Comparison of ENCODE assay signal across 18 cellular contexts in genomic region chr22:19832476-19833108, GRCh38. TPM values are rescaled to one million over a fixed set of nuclear protein-coding genes. Genes with fewer than 3 reads are reported as not detected.
DNase-seq lines count a peak whose midpoint lies in the region; TF ChIP-seq lines count a peak whose summit lies in the region.
"Had no signal": no experiment of that assay in that cellular context is flagged by ENCODE, and none has a peak within 500 bp of the region (broad histone marks: within the 10 kb centered on the region; RNA-seq: fewer than 3 reads in every experiment).

No MANE protein-coding gene starts in this region.

- peak overlapping the region; percentile 0; the same call in 1 of the 2 replicates for H3K4me2 ChIP-seq in OCI-LY1 (ENCODE audit: low read length)

- intact Hi-C loops in cardiac septum (cut with DNase I) = no loop called here

- no peaks in the 10 kb centered on the region for H3K4me1 ChIP-seq in right atrium auricular region
- peaks cover 12% of the 10 kb centered on the region for H3K4me1 ChIP-seq in OCI-LY1 (ENCODE audit: insufficient read depth, low read length, severe bottlenecking)

- H3K36me3 ChIP-seq in right atrium auricular region (no peaks in the 10 kb centered on the region), OCI-LY1 (ENCODE audit: insufficient read depth, low read length) (no peaks in the 10 kb centered on the region)

- H4K20me1 ChIP-seq in OCI-LY1 (ENCODE audit: insufficient read depth, low read length) = no peaks in the 10 kb centered on the region

- H3K9me2 ChIP-seq in OCI-LY1 (ENCODE audit: low read depth, low read length) = no peaks in the 10 kb centered on the region

- no peaks in the 10 kb centered on the region for H3K27me3 ChIP-seq in right atrium auricular region
- no peaks in the 10 kb centered on the region for H3K27me3 ChIP-seq in OCI-LY1 (ENCODE audit: insufficient read depth, low read length)

- DNase-seq in right atrium auricular region (ENCODE audit: low spot score) (peak; percentile 28), cardiac septum (ENCODE audit: low spot score) (no peak), fibroblast of the aortic adventitia (ENCODE audit: low read depth) (peak; percentile 42), ureter (ENCODE audit: low spot score) (peak; percentile 36), SHP77 treated with DMSO at 0.1 percent for 48 hours (lab: John Stamatoyannopoulos, UW) (no peak), midbrain (lab: John Stamatoyannopoulos, UW) (no peak), NOMO-1 treated with dmso at 0.1 percent for 144 hours (lab: John Stamatoyannopoulos, UW; ENCODE audit: unreplicated experiment) (no peak)
- DNase-seq: ACHN, activated gamma-delta T cell treated with Interleukin-2 at 50 U/mL for 16 hours, anterior cingulate cortex, hippocampal formation, KG1, nucleus accumbens, right cardiac atrium, T-helper 1 cell had no signal

- no peaks in the 10 kb centered on the region for H3K79me2 ChIP-seq in OCI-LY1 (ENCODE audit: insufficient read depth, low read length)

- H3K9me3 ChIP-seq in right atrium auricular region (no peaks in the 10 kb centered on the region), OCI-LY1 (ENCODE audit: low read length) (no peaks in the 10 kb centered on the region)

- H3K9ac ChIP-seq in OCI-LY1 (ENCODE audit: low read length) = peak overlapping the region; percentile 27; the same call in 1 of the 2 replicates

- H3K4me3 ChIP-seq in right atrium auricular region (no peak overlapping the region), OCI-LY1 (ENCODE audit: low read depth, low read length, poor library complexity, severe bottlenecking) (no peak overlapping the region), fibroblast of the aortic adventitia (ENCODE audit: low read depth, low read length) (no peak overlapping the region)

- TF ChIP-seq CTCF in right atrium auricular region (IDR thresholded peaks at IDR 0.05) = no peak
- no peak for TF ChIP-seq CTCF in OCI-LY1 (IDR thresholded peaks at IDR 0.05; ENCODE audit: low read length)
- no peak for TF ChIP-seq CTCF in fibroblast of the aortic adventitia (IDR thresholded peaks at IDR 0.05; ENCODE audit: insufficient read depth, low read length)

- H3K27ac ChIP-seq in right atrium auricular region (no peak overlapping the region), OCI-LY1 (ENCODE audit: low read depth, low read length, poor library complexity, severe bottlenecking) (peak overlapping the region; percentile 57)
- H3K27ac ChIP-seq: HL-60, VCaP had no signal

- 0 out of 2 replicates have a peak overlapping the region, but pooled peaks have one; percentile 74 for H2AFZ ChIP-seq in OCI-LY1 (ENCODE audit: low read length)

- no peaks in the 10 kb centered on the region for H3F3A ChIP-seq in OCI-LY1 (ENCODE audit: insufficient read depth, low read length)

RNA-seq across cellular contexts. Expression of gene GNB1L, which starts 22.1 kb away (rescaled TPM):
- total RNA-seq in right atrium auricular region = 1 to 10 TPM; 2.6 to 4.7 TPM
- 2.0 TPM for total RNA-seq in cardiac septum
- 4.0 and 5.2 TPM in 2 replicates for total RNA-seq in fibroblast of the aortic adventitia (ENCODE audit: low replicate concordance)
- total RNA-seq in ureter = 6.0 TPM

RNA-seq across cellular contexts. Expression of gene RTL10, which starts 22.1 kb away (rescaled TPM):
- 1 to 10 TPM; 7.9 to 8.1 TPM for total RNA-seq in right atrium auricular region
- total RNA-seq in cardiac septum = 6.3 TPM
- 5.9 and 10.8 TPM in 2 replicates for total RNA-seq in fibroblast of the aortic adventitia (ENCODE audit: low replicate concordance)
- 28.6 TPM for total RNA-seq in ureter

Comparison
In these comparisons a context has a peak if more than half of its experiments do, and no peak if none do; other contexts are left out.
1. DNase-seq: peak in right atrium auricular region (single experiment), fibroblast of the aortic adventitia (single experiment) and ureter (single experiment); none in cardiac septum (single experiment), SHP77 treated with DMSO at 0.1 percent for 48 hours (single experiment), midbrain (single experiment) and NOMO-1 treated with dmso at 0.1 percent for 144 hours (single experiment).